ENCODE assay signal across 16 cellular contexts in the genomic region with DNA sequence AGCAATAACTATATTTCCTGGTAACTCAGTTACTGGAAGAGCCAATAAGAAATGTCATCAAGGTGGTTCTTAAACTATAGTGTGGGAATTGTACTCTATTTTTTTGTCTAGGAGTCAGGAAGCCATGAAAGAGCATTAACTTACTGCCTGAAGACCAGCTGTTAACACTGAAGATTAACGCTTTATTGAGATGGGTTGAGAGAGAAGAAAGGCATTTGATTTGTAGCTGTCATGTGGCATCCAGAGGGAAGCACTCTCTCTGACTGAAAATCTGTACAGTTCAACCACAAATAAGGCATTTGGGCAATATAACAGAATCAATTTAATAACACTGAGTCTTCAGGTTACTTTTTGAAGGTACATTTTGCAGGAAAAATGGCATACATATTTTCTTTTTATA.
DNase-seq lines count a peak whose midpoint lies in the region; ATAC-seq and TF ChIP-seq lines count a peak whose summit lies in the region.
"Had no signal": no experiment of that assay in that cellular context is flagged by ENCODE, and none has a peak within 500 bp of the region (broad histone marks: within the 10 kb centered on the region; RNA-seq: fewer than 3 reads in every experiment).

No MANE protein-coding gene starts in this region.

- H3K9me2 ChIP-seq in HCT116 (ENCODE audit: insufficient read depth), result 0 out of 2 replicates have a peak, but pooled peaks cover 5% of the 10 kb centered on the region

- RAD21 ChIA-PET in HCT116 (lab: Charles Lee; ENCODE audit: low non-redundant PET in 1 of 2, low total read pairs in 2 of 2, uncharacterized antibody in 2 of 2, unreplicated experiment in 2 of 2), result no interaction called here

- TF ChIP-seq POLR2A in HCT116 (IDR thresholded peaks at IDR 0.05; ENCODE audit: borderline replicate concordance, extremely low read depth, insufficient read depth, insufficient read length) (no peak), body of pancreas (IDR thresholded peaks at IDR 0.05) (no peak)

- H2AFZ ChIP-seq in HCT116 (ENCODE audit: low read depth, low read length, poor library complexity, severe bottlenecking) (no peak overlapping the region), smooth muscle cell (ENCODE audit: low read depth) (no peak overlapping the region)

- POLR2A ChIA-PET in HCT116 (lab: Charles Lee), result no interaction called here

- peaks cover 48 to 56% of the 10 kb centered on the region in 2 experiments for H3K4me1 ChIP-seq in HCT116 (ENCODE audit: control insufficient read depth in 1 of 2, insufficient read depth in 2 of 2, low read length in 2 of 2)
- peaks cover 4% of the 10 kb centered on the region for H3K4me1 ChIP-seq in smooth muscle cell (ENCODE audit: low read depth)
- H3K4me1 ChIP-seq in body of pancreas, result peaks cover 14% of the 10 kb centered on the region
- H3K4me1 ChIP-seq: BLaER1, Caco-2 had no signal

- no TSS peak for BruUV-seq in HCT116 (replicated peaks; lab: Mats Ljungman, UMichigan)

- TF ChIP-seq RAD21 in HCT116 (IDR thresholded peaks at IDR 0.05; ENCODE audit: low read depth), result no peak

- H3K27ac ChIP-seq in HCT116 (ENCODE audit: low read depth, low read length) (peak overlapping the region; percentile 49; the same call in 1 of the 2 replicates), smooth muscle cell (ENCODE audit: low read depth) (peak overlapping the region; percentile 72), body of pancreas (no peak overlapping the region)
- H3K27ac ChIP-seq: BLaER1, C4-2B had no signal

- no peak for DNase-seq in HCT116 (ENCODE audit: low read depth, low spot score)
- DNase-seq in SW480 (ENCODE audit: low spot score), result peak; percentile 59
- no peak for DNase-seq in left colon
- DNase-seq in smooth muscle cell (lab: John Stamatoyannopoulos, UW; ENCODE audit: unreplicated experiment), result no peak
- no peak for DNase-seq in DMS153 treated with DMSO at 0.1 percent for 48 hours (lab: John Stamatoyannopoulos, UW; ENCODE audit: unreplicated experiment)
- DNase-seq in body of pancreas, result no peak
- no peak for DNase-seq in hepatic stellate cell (ENCODE audit: low spot score)
- DNase-seq: Caco-2; CD4-positive, CD25-positive, alpha-beta regulatory T cell; CD8-positive, alpha-beta T cell; DND-41; GOT3 had no signal

- H3K4me3 ChIP-seq in HCT116 (replicated peaks in 1 of 2; ENCODE audit: low read depth in 1 of 2, low read length in 2 of 2), result no peak overlapping the region
- H3K4me3 ChIP-seq in smooth muscle cell, result no peak overlapping the region
- no peak overlapping the region for H3K4me3 ChIP-seq in body of pancreas
- H3K4me3 ChIP-seq: BLaER1, HAP-1 had no signal

- intact Hi-C loops in HCT116 (cut with micrococcal nuclease) (no loop called here), left colon (cut with DNase I, micrococcal nuclease) (no loop called here), body of pancreas (cut with DNase I) (no loop called here)

- 43% methylated on average over 1 of the region's 1 CpG for WGBS in smooth muscle cell (ENCODE audit: low lambda C conversion rate)
- WGBS in body of pancreas, 2 donors, result 88 to 92% methylated on average over 1 of the region's 1 CpG

- no peaks in the 10 kb centered on the region for H3K36me3 ChIP-seq in HCT116 (ENCODE audit: control insufficient read depth in 1 of 2, insufficient read depth in 2 of 2, low read length in 2 of 2)
- no peaks in the 10 kb centered on the region for H3K36me3 ChIP-seq in smooth muscle cell (ENCODE audit: low read depth)
- H3K36me3 ChIP-seq in body of pancreas (replicated peaks in 1 of 2; ENCODE audit: insufficient read depth in 1 of 2, low read depth in 2 of 2), result no peaks in the 10 kb centered on the region
- H3K36me3 ChIP-seq: BLaER1, HAP-1 had no signal

- no peaks in the 10 kb centered on the region for H3K27me3 ChIP-seq in HCT116 (ENCODE audit: insufficient read depth, low read length)
- no peaks in the 10 kb centered on the region for H3K27me3 ChIP-seq in smooth muscle cell (ENCODE audit: low read depth)
- no peaks in the 10 kb centered on the region for H3K27me3 ChIP-seq in body of pancreas
- H3K27me3 ChIP-seq: BLaER1 had no signal

- no peaks in the 10 kb centered on the region for H3K9me3 ChIP-seq in HCT116 (ENCODE audit: control insufficient read depth in 1 of 2, insufficient read depth in 1 of 2, low read depth in 1 of 2, low read length in 2 of 2)
- no peaks in the 10 kb centered on the region for H3K9me3 ChIP-seq in smooth muscle cell (replicated peaks; ENCODE audit: low read depth)
- H3K9me3 ChIP-seq in body of pancreas, result no peaks in the 10 kb centered on the region
- H3K9me3 ChIP-seq: BLaER1, Caco-2, HAP-1 had no signal

- TF ChIP-seq CTCF in HCT116 (IDR thresholded peaks at IDR 0.05 in 2 of 3, conservative IDR thresholded peaks at IDR 0.05 in 1 of 3; ENCODE audit: borderline replicate concordance in 1 of 3, insufficient read depth in 1 of 3, low read depth in 2 of 3, low read length in 2 of 3), result no peak
- TF ChIP-seq CTCF in smooth muscle cell (IDR thresholded peaks at IDR 0.05; ENCODE audit: borderline replicate concordance, insufficient read depth, poor library complexity, severe bottlenecking), result no peak
- no peak for TF ChIP-seq CTCF in body of pancreas (IDR thresholded peaks at IDR 0.05)

- no peaks in the 10 kb centered on the region for H3F3A ChIP-seq in smooth muscle cell (ENCODE audit: low read depth)

- ATAC-seq in HCT116, result no peak
- peak; percentile 37 for ATAC-seq in left colon
- ATAC-seq in body of pancreas, result no peak
- ATAC-seq in SK-N-SH treated with all-trans-retinoic acid at 6 μM for 48 hours, result no peak
- ATAC-seq: CD8-positive, alpha-beta T cell had no signal

- CTCF ChIA-PET in HCT116 (lab: Charles Lee), result no interaction called here

- H3K9ac ChIP-seq in HCT116 (ENCODE audit: low read length) (no peak overlapping the region), smooth muscle cell (ENCODE audit: low read depth) (no peak overlapping the region)
- H3K9ac ChIP-seq: BLaER1 had no signal

- H3K4me2 ChIP-seq in HCT116 (ENCODE audit: low read length) (peak overlapping the region; percentile 64), smooth muscle cell (peak overlapping the region; percentile 75)
- H3K4me2 ChIP-seq: BLaER1 had no signal

- H3K79me2 ChIP-seq in HCT116 (ENCODE audit: insufficient read depth, low read length) (no peaks in the 10 kb centered on the region), smooth muscle cell (ENCODE audit: low read depth) (no peaks in the 10 kb centered on the region)

- no peaks in the 10 kb centered on the region for H4K20me1 ChIP-seq in HCT116 (ENCODE audit: insufficient read depth)
- H4K20me1 ChIP-seq in smooth muscle cell (ENCODE audit: low read depth), result no peaks in the 10 kb centered on the region
- H4K20me1 ChIP-seq: BLaER1 had no signal

TF ChIP-seq in HCT116, 20 proteins besides CTCF, POLR2A, EP300 and RAD21:
- TF ChIP-seq YY1 (IDR thresholded peaks at IDR 0.05; ENCODE audit: extremely low read depth, insufficient replicate concordance, low read depth, low read length) (no peak), EGR1 (IDR thresholded peaks at IDR 0.05; ENCODE audit: low read depth) (no peak), ZNF274 (IDR thresholded peaks at IDR 0.05; ENCODE audit: low read depth, low read length) (no peak), EZH2 (IDR thresholded peaks at IDR 0.05) (no peak), EZH2phosphoT487 (IDR thresholded peaks at IDR 0.05; ENCODE audit: borderline replicate concordance) (no peak), ZFX (IDR thresholded peaks at IDR 0.05) (no peak), POLR2AphosphoS5 (IDR thresholded peaks at IDR 0.05; ENCODE audit: low read depth, low read length) (no peak), CBX3 (IDR thresholded peaks at IDR 0.05; ENCODE audit: low read depth) (no peak), SP1 (IDR thresholded peaks at IDR 0.05; ENCODE audit: low read depth) (no peak), JUND (IDR thresholded peaks at IDR 0.05) (no peak), SIN3A (IDR thresholded peaks at IDR 0.05; ENCODE audit: low read depth) (no peak)

TF ChIP-seq in SK-N-SH treated with all-trans-retinoic acid at 6 μM for 48 hours, 23 proteins besides CTCF, POLR2A, EP300 and RAD21 (continues in another document):
- TF ChIP-seq PPARA (CRISPR knock-in tag; IDR thresholded peaks at IDR 0.05; ENCODE audit: borderline replicate concordance) (no peak), CSDC2 (CRISPR knock-in tag; IDR thresholded peaks at IDR 0.05) (no peak), CREB5 (CRISPR knock-in tag; IDR thresholded peaks at IDR 0.05; ENCODE audit: low read depth) (no peak), ZC3H10 (CRISPR knock-in tag; IDR thresholded peaks at IDR 0.05) (no peak), ARNTL (CRISPR knock-in tag; IDR thresholded peaks at IDR 0.05; ENCODE audit: borderline replicate concordance, low read depth) (no peak), ZNF70 (CRISPR knock-in tag; IDR thresholded peaks at IDR 0.05) (no peak), SNAI2 (CRISPR knock-in tag; IDR thresholded peaks at IDR 0.05) (no peak), OSR1 (CRISPR knock-in tag; IDR thresholded peaks at IDR 0.05) (no peak), ZFP30 (CRISPR knock-in tag; IDR thresholded peaks at IDR 0.05) (no peak), BACH2 (CRISPR knock-in tag; IDR thresholded peaks at IDR 0.05; ENCODE audit: borderline replicate concordance) (no peak), ZNF565 (CRISPR knock-in tag; conservative IDR thresholded peaks at IDR 0.05; ENCODE audit: low read depth) (no peak), ESRRG (CRISPR knock-in tag; IDR thresholded peaks at IDR 0.05) (no peak), ZNF8 (CRISPR knock-in tag; IDR thresholded peaks at IDR 0.05) (no peak), TOX (CRISPR knock-in tag; IDR thresholded peaks at IDR 0.05; ENCODE audit: borderline replicate concordance) (no peak), GLIS3 (CRISPR knock-in tag; IDR thresholded peaks at IDR 0.05) (no peak), RARB (CRISPR knock-in tag; IDR thresholded peaks at IDR 0.05) (no peak)

Comparison
In these comparisons a context has a peak if more than half of its experiments do, and no peak if none do; other contexts are left out.
1. H3K27ac ChIP-seq: peak in HCT116 (single experiment) and smooth muscle cell (single experiment); none in body of pancreas (0 of 4).